In genomic region chrX:125710403-125711062, GRCh38 we compare ENCODE assay signal across 1 cellular context.
TF ChIP-seq lines count a peak whose summit lies in the region.

No MANE protein-coding gene starts in this region.

TF ChIP-seq in HepG2, 621 proteins besides CTCF, POLR2A, EP300 and RAD21 (continued from another document):
- TF ChIP-seq ZFP91 (CRISPR knock-in tag; IDR thresholded peaks at IDR 0.05; ENCODE audit: borderline replicate concordance) (no peak), SRF (IDR thresholded peaks at IDR 0.05; ENCODE audit: low read depth, low read length) (no peak), ZNF784 (CRISPR knock-in tag; IDR thresholded peaks at IDR 0.05; ENCODE audit: borderline replicate concordance) (no peak), CBX2 (IDR thresholded peaks at IDR 0.05; ENCODE audit: low read depth, low read length) (no peak), CBX2 (CRISPR knock-in tag; IDR thresholded peaks at IDR 0.05; ENCODE audit: low read depth) (no peak), ZNF451 (CRISPR knock-in tag; IDR thresholded peaks at IDR 0.05) (no peak), JDP2 (CRISPR knock-in tag; IDR thresholded peaks at IDR 0.05; ENCODE audit: borderline replicate concordance) (no peak), ZSCAN22 (CRISPR knock-in tag; IDR thresholded peaks at IDR 0.05) (no peak), FOXJ3 (CRISPR knock-in tag; IDR thresholded peaks at IDR 0.05; ENCODE audit: borderline replicate concordance) (no peak), GLI4 (CRISPR knock-in tag; IDR thresholded peaks at IDR 0.05; ENCODE audit: borderline replicate concordance) (no peak)
TF ChIP-seq in HepG2: peak in this region for 0.
